Comparison of ENCODE assay signal across 19 cellular contexts in genomic region chrX:69083361-69083760, GRCh38.
DNase-seq lines count a peak whose midpoint lies in the region; ATAC-seq and TF ChIP-seq lines count a peak whose summit lies in the region.
"Had no signal": no experiment of that assay in that cellular context is flagged by ENCODE, and none has a peak within 500 bp of the region (broad histone marks: within the 10 kb centered on the region; RNA-seq: fewer than 3 reads in every experiment).

No MANE protein-coding gene starts in this region.

- H4K20me1 ChIP-seq in hepatocyte (ENCODE audit: insufficient read depth, poor library complexity, severe bottlenecking) (no peaks in the 10 kb centered on the region), smooth muscle cell (ENCODE audit: low read depth) (no peaks in the 10 kb centered on the region)

- peaks cover 96% of the 10 kb centered on the region for H3K4me1 Mint-ChIP-seq in nephron progenitor cell
- H3K4me1 Mint-ChIP-seq: B cell, CD14-positive monocyte had no signal

- peak overlapping the region; percentile 68 for H3K27ac ChIP-seq in HEK293 (ENCODE audit: extremely low read depth, low read depth, low read length)
- H3K27ac ChIP-seq in hepatocyte, result peak overlapping the region; percentile 52
- H3K27ac ChIP-seq in smooth muscle cell (ENCODE audit: low read depth), result no peak overlapping the region
- H3K27ac ChIP-seq: A549 had no signal

- H3K27me3 Mint-ChIP-seq in nephron progenitor cell (ENCODE audit: low read depth, poor library complexity), result no peaks in the 10 kb centered on the region
- H3K27me3 Mint-ChIP-seq: B cell had no signal

- POLR2A ChIA-PET in HEK293 (lab: Yijun Ruan, JAX), result interaction anchor here (1.3 to 2.7 kb wide), 2 partner anchors 24 to 254 kb away, joined by 3 to 19 read pairs; partner anchors contain the start of gene EFNB1

- H3K4me3 ChIP-seq in HEK293 (ENCODE audit: low read depth, low read length) (no peak overlapping the region), hepatocyte (no peak overlapping the region), smooth muscle cell (no peak overlapping the region)
- H3K4me3 ChIP-seq: A549 had no signal

- no peak overlapping the region for H3K4me2 ChIP-seq in hepatocyte
- H3K4me2 ChIP-seq in smooth muscle cell, result peak overlapping the region; percentile 22
- H3K4me2 ChIP-seq: A549 had no signal

- no peaks in the 10 kb centered on the region for H3K27me3 ChIP-seq in hepatocyte
- no peaks in the 10 kb centered on the region for H3K27me3 ChIP-seq in smooth muscle cell (ENCODE audit: low read depth)

- no peak for ATAC-seq in GM19023 (IDR thresholded peaks at IDR 0.05; ENCODE audit: unreplicated experiment)
- ATAC-seq: A549, Right ventricle myocardium inferior had no signal

- peaks cover 13% of the 10 kb centered on the region for H3K4me1 ChIP-seq in HEK293 (ENCODE audit: control insufficient read depth, insufficient read depth, low read length)
- peaks cover 18% of the 10 kb centered on the region for H3K4me1 ChIP-seq in hepatocyte (ENCODE audit: insufficient read depth)
- H3K4me1 ChIP-seq in smooth muscle cell (ENCODE audit: low read depth), result peaks cover 4% of the 10 kb centered on the region

- H3K9me3 Mint-ChIP-seq in nephron progenitor cell, result peaks cover 38% of the 10 kb centered on the region
- H3K9me3 Mint-ChIP-seq: CD14-positive monocyte, HFFc6 had no signal

- no peaks in the 10 kb centered on the region for H3K36me3 Mint-ChIP-seq in nephron progenitor cell (ENCODE audit: low read depth)
- H3K36me3 Mint-ChIP-seq: CD14-positive monocyte had no signal

- no peaks in the 10 kb centered on the region for H3K9me2 ChIP-seq in hepatocyte (replicated peaks; ENCODE audit: insufficient read depth)

- peak overlapping the region; percentile 28 for H3K4me3 Mint-ChIP-seq in nephron progenitor cell
- H3K4me3 Mint-ChIP-seq: B cell, CD14-positive monocyte, HFFc6 had no signal

- DNase-seq in hepatocyte (ENCODE audit: low spot score), result no peak
- no peak for DNase-seq in nephron progenitor cell
- DNase-seq in smooth muscle cell (lab: John Stamatoyannopoulos, UW; ENCODE audit: unreplicated experiment), result no peak
- no peak for DNase-seq in CD1c-positive myeloid dendritic cell (ENCODE audit: extremely low spot score)
- DNase-seq in NCI-H510A (lab: John Stamatoyannopoulos, UW), result no peak
- DNase-seq: DMS79, HFFc6, Karpas-422, NCI-H1694 treated with DMSO at 0.1 percent for 48 hours, NCI-H2081 treated with DMSO at 0.1 percent for 48 hours, NCI-H2171 treated with DMSO at 0.1 percent for 48 hours, NCI-H446, NCI-H526 treated with DMSO at 0.1 percent for 48 hours had no signal

- WGBS in hepatocyte (ENCODE audit: low lambda C conversion rate, missing lambda C conversion rate), result 58% methylated on average over 3 of the region's 3 CpGs
- WGBS in smooth muscle cell (ENCODE audit: low lambda C conversion rate), result 67% methylated on average over 3 of the region's 3 CpGs

- H3K9me3 ChIP-seq in HEK293 (ENCODE audit: control insufficient read depth, insufficient read depth, low read depth, low read length) (no peaks in the 10 kb centered on the region), hepatocyte (ENCODE audit: low read depth) (no peaks in the 10 kb centered on the region), smooth muscle cell (replicated peaks; ENCODE audit: low read depth) (no peaks in the 10 kb centered on the region)
- H3K9me3 ChIP-seq: A549 had no signal

- H3K27ac Mint-ChIP-seq in nephron progenitor cell, result peak overlapping the region; percentile 98
- H3K27ac Mint-ChIP-seq: B cell, CD14-positive monocyte, HFFc6 had no signal

- CTCF ChIA-PET in HEK293 (lab: Yijun Ruan, JAX), result interaction anchor here (0.6 to 1.8 kb wide), 7 partner anchors 11 to 745 kb away, joined by 3 to 10 read pairs (median 4); partner anchors contain the start of gene EFNB1

- no peak for TF ChIP-seq CTCF in HEK293 (tag by site-specific recombination; IDR thresholded peaks at IDR 0.05)
- TF ChIP-seq CTCF in hepatocyte (IDR thresholded peaks at IDR 0.05; ENCODE audit: poor library complexity), result no peak
- no peak for TF ChIP-seq CTCF in nephron progenitor cell (IDR thresholded peaks at IDR 0.05)
- no peak for TF ChIP-seq CTCF in smooth muscle cell (IDR thresholded peaks at IDR 0.05; ENCODE audit: borderline replicate concordance, insufficient read depth, poor library complexity, severe bottlenecking)

- H2AFZ ChIP-seq in hepatocyte (no peak overlapping the region), smooth muscle cell (ENCODE audit: low read depth) (peak overlapping the region; percentile 11)

- no peaks in the 10 kb centered on the region for H3K36me3 ChIP-seq in HEK293 (ENCODE audit: control insufficient read depth in 2 of 2, insufficient read depth in 1 of 2, low read length in 2 of 2)
- H3K36me3 ChIP-seq in hepatocyte (replicated peaks; ENCODE audit: insufficient read depth, low read depth), result no peaks in the 10 kb centered on the region
- no peaks in the 10 kb centered on the region for H3K36me3 ChIP-seq in smooth muscle cell (ENCODE audit: low read depth)

- H3K79me2 ChIP-seq in hepatocyte (no peaks in the 10 kb centered on the region), smooth muscle cell (ENCODE audit: low read depth) (no peaks in the 10 kb centered on the region)

- H3F3A ChIP-seq in smooth muscle cell (ENCODE audit: low read depth), result no peaks in the 10 kb centered on the region

- no peak overlapping the region for H3K9ac ChIP-seq in smooth muscle cell (ENCODE audit: low read depth)

TF ChIP-seq in HEK293, 187 proteins besides CTCF, POLR2A, EP300 and RAD21 (continues in another document):
- TF ChIP-seq ZNF48 (tag by site-specific recombination; IDR thresholded peaks at IDR 0.05), result no peak
- TF ChIP-seq ZNF335 (tag by site-specific recombination; conservative IDR thresholded peaks at IDR 0.05), result no peak
- TF ChIP-seq REPIN1 (tag by site-specific recombination; IDR thresholded peaks at IDR 0.05; ENCODE audit: low read depth), result no peak
- TF ChIP-seq ZNF426 (tag by site-specific recombination; IDR thresholded peaks at IDR 0.05), result no peak
- TF ChIP-seq ZNF398 (tag by site-specific recombination; IDR thresholded peaks at IDR 0.05), result no peak
- TF ChIP-seq ZNF280D (tag by site-specific recombination; IDR thresholded peaks at IDR 0.05), result no peak
- no peak for TF ChIP-seq ZFP37 (tag by site-specific recombination; IDR thresholded peaks at IDR 0.05)
- TF ChIP-seq ZNF350 (tag by site-specific recombination; IDR thresholded peaks at IDR 0.05), result no peak
- TF ChIP-seq BCL6B (tag by site-specific recombination; IDR thresholded peaks at IDR 0.05), result no peak
- TF ChIP-seq ZNF639 (tag by site-specific recombination; IDR thresholded peaks at IDR 0.05), result no peak
